Comparison of ENCODE assay signal across 13 cellular contexts in the genomic region with DNA sequence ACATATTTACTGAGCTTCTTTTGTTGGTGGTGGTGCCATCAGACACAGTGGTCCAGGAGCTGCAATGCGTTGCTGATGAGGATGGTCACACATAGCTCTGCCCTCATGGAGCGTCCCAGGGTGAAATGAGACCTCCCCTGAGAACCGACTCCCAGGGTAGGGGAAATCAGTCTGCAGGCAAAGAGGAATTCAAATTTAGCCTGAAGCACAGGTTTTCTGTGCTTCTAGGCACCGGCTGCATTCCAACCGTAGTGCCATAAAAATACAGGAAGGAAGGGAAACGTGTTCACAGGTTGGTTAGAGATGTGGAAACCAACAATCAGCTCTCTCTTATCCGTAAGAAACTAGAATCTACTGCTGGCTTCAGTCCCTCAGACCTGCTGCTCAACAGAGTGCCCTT. TPM values are rescaled to one million over a fixed set of nuclear protein-coding genes. Genes with fewer than 3 reads are reported as not detected.
DNase-seq lines count a peak whose midpoint lies in the region; ATAC-seq and TF ChIP-seq lines count a peak whose summit lies in the region.
"Had no signal": no experiment of that assay in that cellular context is flagged by ENCODE, and none has a peak within 500 bp of the region (broad histone marks: within the 10 kb centered on the region; RNA-seq: fewer than 3 reads in every experiment).

No MANE protein-coding gene starts in this region.

- H3K36me3 ChIP-seq in RWPE2 (ENCODE audit: low read depth), result peaks cover 40% of the 10 kb centered on the region
- peaks cover 0 to 28% (median 0%) of the 10 kb centered on the region in 3 donors for H3K36me3 ChIP-seq in esophagus squamous epithelium

- H3K4me1 ChIP-seq in RWPE2 (ENCODE audit: insufficient read depth, poor library complexity, severe bottlenecking) (peaks cover 75% of the 10 kb centered on the region), esophagus squamous epithelium (peaks cover 46 to 100% (median 91%) of the 10 kb centered on the region in 3 donors)

- DNase-seq in activated T-cell treated with anti-CD3 and anti-CD28 coated beads, Interleukin-2, amount 50 U/mL, for 24 hours, result no peak
- no peak for DNase-seq in activated T-cell treated with anti-CD3 and anti-CD28 coated beads, Interleukin-2, amount 50 U/mL, for 48 hours
- DNase-seq in RWPE2 (ENCODE audit: low spot score) (no peak), esophagus squamous epithelium (lab: John Stamatoyannopoulos, UW) (no peak), posterior cingulate gyrus (no peak), HK-2 (ENCODE audit: unreplicated experiment) (no peak)
- no peak for DNase-seq in stimulated activated naive B cell treated with anti-CD40 and anti-IgM and Interleukin-4, amounts not matched to agents 10 μg/mL and 1 μg/mL and 100 μg/mL, for 72 hours
- DNase-seq: DMS79 treated with DMSO at 0.1 percent for 48 hours, heart right ventricle, Kasumi-1, left ventricle myocardium superior, nucleus accumbens had no signal

- peak overlapping the region; percentile 27 for H3K27ac ChIP-seq in RWPE2 (ENCODE audit: poor library complexity, severe bottlenecking)
- peak overlapping the region in 3 of 4 donors; percentile 4 to 72 (median 38) for H3K27ac ChIP-seq in esophagus squamous epithelium

- no peak for TF ChIP-seq CTCF in RWPE2 (IDR thresholded peaks at IDR 0.05; ENCODE audit: poor library complexity, severe bottlenecking)
- no peak for TF ChIP-seq CTCF in esophagus squamous epithelium (IDR thresholded peaks at IDR 0.05)

- ATAC-seq in RWPE2 (ENCODE audit: low read depth) (no peak), GM18520 (IDR thresholded peaks at IDR 0.05; ENCODE audit: unreplicated experiment) (no peak)
- no peak for ATAC-seq in stimulated activated naive B cell treated with anti-CD40 and anti-IgM and Interleukin-4, amounts not matched to agents 10 μg/mL and 1 μg/mL and 100 μg/mL, for 72 hours (replicated peaks)
- ATAC-seq: heart right ventricle, left ventricle myocardium superior had no signal

- H3K27me3 ChIP-seq in RWPE2 (ENCODE audit: insufficient read depth, poor library complexity, severe bottlenecking), result no peaks in the 10 kb centered on the region
- H3K27me3 ChIP-seq in esophagus squamous epithelium, result no peaks in the 10 kb centered on the region
- H3K27me3 ChIP-seq: heart right ventricle had no signal

- H3K4me3 Mint-ChIP-seq in activated T-cell treated with anti-CD3 and anti-CD28 coated beads, Interleukin-2, amount 50 U/mL, for 24 hours, result peak overlapping the region; percentile 47
- H3K4me3 Mint-ChIP-seq in stimulated activated naive B cell treated with anti-CD40 and anti-IgM and Interleukin-4, amounts not matched to agents 10 μg/mL and 1 μg/mL and 100 μg/mL, for 72 hours, result peak overlapping the region; percentile 64 to 66

- H3K9me3 ChIP-seq in RWPE2 (ENCODE audit: severe bottlenecking) (no peaks in the 10 kb centered on the region), esophagus squamous epithelium (no peaks in the 10 kb centered on the region)
- H3K9me3 ChIP-seq: heart right ventricle had no signal

- H3K27me3 Mint-ChIP-seq in activated T-cell treated with anti-CD3 and anti-CD28 coated beads, Interleukin-2, amount 50 U/mL, for 24 hours, result no peaks in the 10 kb centered on the region
- H3K27me3 Mint-ChIP-seq in stimulated activated naive B cell treated with anti-CD40 and anti-IgM and Interleukin-4, amounts not matched to agents 10 μg/mL and 1 μg/mL and 100 μg/mL, for 72 hours, result no peaks in the 10 kb centered on the region

- peaks cover 3% of the 10 kb centered on the region for H3K9me3 Mint-ChIP-seq in activated T-cell treated with anti-CD3 and anti-CD28 coated beads, Interleukin-2, amount 50 U/mL, for 24 hours
- peaks cover 0 to 2% of the 10 kb centered on the region in 2 donors for H3K9me3 Mint-ChIP-seq in stimulated activated naive B cell treated with anti-CD40 and anti-IgM and Interleukin-4, amounts not matched to agents 10 μg/mL and 1 μg/mL and 100 μg/mL, for 72 hours

- H3K27ac Mint-ChIP-seq in activated T-cell treated with anti-CD3 and anti-CD28 coated beads, Interleukin-2, amount 50 U/mL, for 24 hours, result peak overlapping the region; percentile 94
- H3K27ac Mint-ChIP-seq in stimulated activated naive B cell treated with anti-CD40 and anti-IgM and Interleukin-4, amounts not matched to agents 10 μg/mL and 1 μg/mL and 100 μg/mL, for 72 hours, result peak overlapping the region; percentile 91

- 49 to 63% methylated on average over 6 to 7 of the region's 7 CpGs for WGBS in esophagus squamous epithelium, 2 donors

- H3K4me3 ChIP-seq in RWPE2 (ENCODE audit: severe bottlenecking) (no peak overlapping the region), esophagus squamous epithelium (no peak overlapping the region)
- H3K4me3 ChIP-seq: heart right ventricle had no signal

- intact Hi-C loops in esophagus squamous epithelium (cut with DNase I) (no loop called here), posterior cingulate gyrus (cut with DNase I) (loop anchor here (10.0 kb wide), 1 partner anchor 60 kb away; no protein-coding TSS in a partner anchor)

- H3K36me3 Mint-ChIP-seq in activated T-cell treated with anti-CD3 and anti-CD28 coated beads, Interleukin-2, amount 50 U/mL, for 24 hours (ENCODE audit: low read depth), result peaks cover 37% of the 10 kb centered on the region
- peaks cover 19 to 39% of the 10 kb centered on the region in 2 donors for H3K36me3 Mint-ChIP-seq in stimulated activated naive B cell treated with anti-CD40 and anti-IgM and Interleukin-4, amounts not matched to agents 10 μg/mL and 1 μg/mL and 100 μg/mL, for 72 hours

- TF ChIP-seq POLR2A in esophagus squamous epithelium (IDR thresholded peaks at IDR 0.05), result no peak

- H3K4me1 Mint-ChIP-seq in activated T-cell treated with anti-CD3 and anti-CD28 coated beads, Interleukin-2, amount 50 U/mL, for 24 hours (ENCODE audit: low read depth), result peaks cover 98% of the 10 kb centered on the region
- peaks cover 0 to 85% of the 10 kb centered on the region in 2 donors for H3K4me1 Mint-ChIP-seq in stimulated activated naive B cell treated with anti-CD40 and anti-IgM and Interleukin-4, amounts not matched to agents 10 μg/mL and 1 μg/mL and 100 μg/mL, for 72 hours

RNA-seq across cellular contexts. Expression of a gene that starts 19.2 kb away (rescaled TPM):
- 100 to 1,000 TPM in 2 of 4 donors, 10 to 100 TPM in 2; 70.8 to 134 (median 105) TPM for total RNA-seq in esophagus squamous epithelium
